In genomic region chr17:64129765-64130558, GRCh38 we compare ENCODE assay signal across 8 cellular contexts. TPM values are rescaled to one million over a fixed set of nuclear protein-coding genes. Genes with fewer than 3 reads are reported as not detected.
DNase-seq lines count a peak whose midpoint lies in the region; FAIRE-seq and TF ChIP-seq lines count a peak whose summit lies in the region.

ERN1 (minus strand) TSS chr17:64130144; CDS start chr17:64130029, 115 bp downstream.

- no peak for FAIRE-seq in H54 (lab: Jason Lieb, UNC)

- TF ChIP-seq EP300 in stomach (IDR thresholded peaks at IDR 0.05), result peak; percentile 17

- H3K27ac ChIP-seq in SJCRH30 (peak within 1 kb of the TSS; percentile 88), stomach (peak within 1 kb of the TSS; percentile 93 to 100 (median 98))

- peak within 1 kb of the TSS; percentile 83 for H3K27ac Mint-ChIP-seq in neural crest cell (ENCODE audit: unreplicated experiment)

- H3K9me3 Mint-ChIP-seq in neural crest cell, result no peaks in the 10 kb centered on the region

- H3K4me3 Mint-ChIP-seq in neural crest cell, result peak within 1 kb of the TSS; percentile 90

- WGBS in stomach, 5 donors, result 1 to 2% (median 1%) methylated on average over 30 to 98 of the region's 98 CpGs

- H3K36me3 ChIP-seq in MG63 (no peaks in the 10 kb centered on the region), SJCRH30 (no peaks in the 10 kb centered on the region), stomach (no peaks in the 10 kb centered on the region)

- H3K27me3 ChIP-seq in MG63, result no peaks in the 10 kb centered on the region
- no peaks in the 10 kb centered on the region for H3K27me3 ChIP-seq in SJCRH30
- H3K27me3 ChIP-seq in stomach, result no peaks in the 10 kb centered on the region

- no peaks in the 10 kb centered on the region for H3K36me3 Mint-ChIP-seq in neural crest cell (ENCODE audit: low read depth)

- DNase-seq in ELR (ENCODE audit: low read depth) (peak; percentile 96), H54 (ENCODE audit: insufficient read length, low spot score) (peak; percentile 94), MG63 (peak; percentile 92), SJCRH30 (peak; percentile 87 to 90), activated gamma-delta T cell treated with Interleukin-2 at 50 U/mL for 16 hours (peak; percentile 91), fibroblast of villous mesenchyme (ENCODE audit: low read depth) (peak; percentile 97), neural crest cell (ENCODE audit: low read depth, low spot score) (peak; percentile 81), stomach (peak; percentile 94)

- intact Hi-C loops in stomach (cut with DNase I; ENCODE audit: low total_unique reads), result loop anchor here (5.0 to 10.0 kb wide), 3 partner anchors 75 to 215 kb away; partner anchors contain the start of genes CSHL1 and GH1

- peak; percentile 99 for TF ChIP-seq POLR2A in H54 (IDR thresholded peaks at IDR 0.05; ENCODE audit: low read depth, low read length)
- peak in 2 of 4 donors; percentile 9 to 77 for TF ChIP-seq POLR2A in stomach (IDR thresholded peaks at IDR 0.05)

- H3K4me1 ChIP-seq in SJCRH30 (peaks cover 12% of the 10 kb centered on the region; the same call in 1 of the 2 replicates), stomach (peaks cover 14 to 66% (median 42%) of the 10 kb centered on the region in 4 donors)

- H3K27me3 Mint-ChIP-seq in neural crest cell (ENCODE audit: low read depth), result peaks cover 15% of the 10 kb centered on the region

- H3K9me3 ChIP-seq in MG63 (no peaks in the 10 kb centered on the region), SJCRH30 (replicated peaks) (no peaks in the 10 kb centered on the region), stomach (no peaks in the 10 kb centered on the region)

- H3K4me1 Mint-ChIP-seq in neural crest cell, result peaks cover 17% of the 10 kb centered on the region

- TF ChIP-seq CTCF in fibroblast of villous mesenchyme (IDR thresholded peaks at IDR 0.05; ENCODE audit: insufficient read depth, low read depth, low read length) (no peak), neural crest cell (conservative IDR thresholded peaks at IDR 0.05) (no peak), stomach (IDR thresholded peaks at IDR 0.05) (no peak)

- H3K4me3 ChIP-seq in MG63 (peak within 1 kb of the TSS; percentile 73), SJCRH30 (peak within 1 kb of the TSS; percentile 76), fibroblast of villous mesenchyme (ENCODE audit: low read depth, low read length) (peak within 1 kb of the TSS; percentile 82), stomach (peak within 1 kb of the TSS; percentile 66 to 93 (median 73))

RNA-seq across cellular contexts. Expression of gene ERN1, which starts in this region (rescaled TPM):
- total RNA-seq in MG63 (2014; rRNA removed; shearing (Covaris generic); ENCODE audit: low replicate concordance), result 3.0 and 6.9 TPM in 2 replicates
- 2.2 and 3.8 TPM in 2 replicates for total RNA-seq in SJCRH30 (2014; rRNA removed; shearing (Covaris generic))
- total RNA-seq in fibroblast of villous mesenchyme, result 13.5 and 14.7 TPM in 2 replicates
- 8.5 and 11.1 TPM in 2 replicates for total RNA-seq in neural crest cell
- 10 to 100 TPM; 23.7 to 76.4 (median 33.8) TPM for total RNA-seq in stomach
- polyA plus RNA-seq in stomach, result 1 to 10 TPM; 4.1 to 6.4 (median 6.1) TPM

Comparison
In these comparisons a context has a peak if more than half of its experiments do, and no peak if none do; other contexts are left out.
1. Peak in every context shown above with its lines: DNase-seq, H3K4me3 ChIP-seq and H3K27ac ChIP-seq.